Comparison of ENCODE assay signal across 17 cellular contexts in the genomic region with DNA sequence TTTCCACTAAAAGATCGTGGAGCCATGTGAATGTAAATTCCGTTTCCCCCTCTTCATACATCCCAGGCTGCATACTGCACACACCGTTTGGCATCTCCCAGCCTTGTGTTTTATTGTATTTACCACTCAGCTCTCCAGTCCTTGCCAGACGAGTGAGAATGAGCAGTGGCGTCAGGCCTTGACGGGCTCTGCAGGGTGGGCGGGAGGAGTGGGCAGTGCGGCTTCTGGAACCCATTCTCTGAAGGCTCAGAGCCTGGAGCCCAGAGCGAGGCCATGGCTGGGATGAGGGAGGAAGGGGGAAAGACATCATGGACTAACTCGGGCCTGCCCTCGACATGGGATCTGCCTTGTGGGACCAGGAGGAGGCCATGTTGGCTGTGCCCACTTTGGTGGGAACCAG. TPM values are rescaled to one million over a fixed set of nuclear protein-coding genes. Genes with fewer than 3 reads are reported as not detected.
DNase-seq lines count a peak whose midpoint lies in the region; ATAC-seq, FAIRE-seq and TF ChIP-seq lines count a peak whose summit lies in the region.
"Had no signal": no experiment of that assay in that cellular context is flagged by ENCODE, and none has a peak within 500 bp of the region (broad histone marks: within the 10 kb centered on the region; RNA-seq: fewer than 3 reads in every experiment).

No MANE protein-coding gene starts in this region.

- H4K20me1 ChIP-seq in HCT116 (ENCODE audit: insufficient read depth) (no peaks in the 10 kb centered on the region), PC-3 (ENCODE audit: low read length) (no peaks in the 10 kb centered on the region; the same call in 1 of the 2 replicates), keratinocyte (ENCODE audit: control insufficient read depth, extremely low read depth, insufficient read depth, low read length) (peaks cover 10% of the 10 kb centered on the region), smooth muscle cell (ENCODE audit: low read depth) (peaks cover 100% of the 10 kb centered on the region)

- intact Hi-C loops in HCT116 (cut with micrococcal nuclease) (no loop called here), PC-3 (cut with micrococcal nuclease) (no loop called here)
- intact Hi-C loops in activated CD4-positive, alpha-beta T cell treated with anti-CD3 and anti-CD28 coated beads, Interleukin-2, amount 10 ng/mL, durations not matched to agents 24 days and 14 days (cut with micrococcal nuclease), result no loop called here

- H3K27ac ChIP-seq in HCT116 (ENCODE audit: low read depth, low read length) (peak overlapping the region; percentile 43), PC-3 (ENCODE audit: low read length) (peak overlapping the region; percentile 29; the same call in 1 of the 2 replicates), keratinocyte (ENCODE audit: control insufficient read depth, insufficient read depth, low read length) (no peak overlapping the region), smooth muscle cell (ENCODE audit: low read depth) (peak overlapping the region; percentile 59)
- H3K27ac ChIP-seq: BLaER1 had no signal

- no peak for DNase-seq in HCT116 (ENCODE audit: low read depth, low spot score)
- DNase-seq in PC-3, result no peak
- no peak for DNase-seq in keratinocyte (ENCODE audit: low read depth, low spot score)
- DNase-seq in smooth muscle cell (lab: John Stamatoyannopoulos, UW; ENCODE audit: unreplicated experiment), result no peak
- no peak for DNase-seq in activated CD4-positive, alpha-beta T cell treated with anti-CD3 and anti-CD28 coated beads, Interleukin-2, amount 10 ng/mL, durations not matched to agents 24 days and 14 days
- no peak for DNase-seq in GM20000 (ENCODE audit: low spot score)
- DNase-seq in cerebellar nuclear complex (lab: John Stamatoyannopoulos, UW), result no peak
- DNase-seq: activated effector memory CD4-positive, alpha-beta T cell treated with anti-CD3 and anti-CD28 coated beads, Interleukin-2, amount 50 U/mL, for 16 hours; aorta; erythroblast; heart left ventricle; Karpas-422; kidney; NCI-H1694; NCI-H82 had no signal

- H3K9me2 ChIP-seq in HCT116 (ENCODE audit: insufficient read depth) (no peaks in the 10 kb centered on the region), PC-3 (replicated peaks; ENCODE audit: low read length) (no peaks in the 10 kb centered on the region)

- H3K9me3 ChIP-seq in HCT116 (ENCODE audit: control insufficient read depth in 1 of 2, insufficient read depth in 1 of 2, low read depth in 1 of 2, low read length in 2 of 2), result no peaks in the 10 kb centered on the region
- no peaks in the 10 kb centered on the region for H3K9me3 ChIP-seq in PC-3 (ENCODE audit: low read length)
- no peaks in the 10 kb centered on the region for H3K9me3 ChIP-seq in keratinocyte (ENCODE audit: control insufficient read depth, low read depth, low read length)
- H3K9me3 ChIP-seq in smooth muscle cell (replicated peaks; ENCODE audit: low read depth), result no peaks in the 10 kb centered on the region
- H3K9me3 ChIP-seq: BLaER1, heart left ventricle had no signal

- dilution Hi-C loops in keratinocyte (cut with MboI; ENCODE audit: extremely low pct_ligation_motif_present, low sequenced_read_pairs), result no loop called here

- RAD21 ChIA-PET in HCT116 (lab: Charles Lee; ENCODE audit: low non-redundant PET in 1 of 2, low total read pairs in 2 of 2, uncharacterized antibody in 2 of 2, unreplicated experiment in 2 of 2), result no interaction called here

- BruUV-seq in HCT116 (replicated peaks; lab: Mats Ljungman, UMichigan) (no TSS peak), PC-3 (replicated peaks; lab: Mats Ljungman, UMichigan) (no TSS peak)

- no peak for TF ChIP-seq POLR2A in HCT116 (IDR thresholded peaks at IDR 0.05; ENCODE audit: borderline replicate concordance, extremely low read depth, insufficient read depth, insufficient read length)

- H3F3A ChIP-seq in PC-3 (ENCODE audit: low read length, unreplicated experiment) (no peaks in the 10 kb centered on the region), smooth muscle cell (ENCODE audit: low read depth) (no peaks in the 10 kb centered on the region)

- H3K36me3 ChIP-seq in HCT116 (ENCODE audit: control insufficient read depth in 1 of 2, insufficient read depth in 2 of 2, low read length in 2 of 2) (no peaks in the 10 kb centered on the region; a peak in 1 of 4 replicates), PC-3 (ENCODE audit: low read depth, low read length) (no peaks in the 10 kb centered on the region), keratinocyte (ENCODE audit: control insufficient read depth in 2 of 2, extremely low read depth in 1 of 2, insufficient read depth in 2 of 2, low read length in 2 of 2) (peaks cover 0 to 4% of the 10 kb centered on the region in 2 experiments), smooth muscle cell (ENCODE audit: low read depth) (no peaks in the 10 kb centered on the region)

- no peak for TF ChIP-seq RAD21 in HCT116 (IDR thresholded peaks at IDR 0.05; ENCODE audit: low read depth)

- H3K4me3 ChIP-seq in HCT116 (replicated peaks in 1 of 2; ENCODE audit: low read depth in 1 of 2, low read length in 2 of 2) (peak overlapping the region in 1 of 2 experiments; percentile 41; a peak in 1 of 4 replicates), PC-3 (ENCODE audit: low read length) (no peak overlapping the region), keratinocyte (ENCODE audit: control insufficient read depth in 2 of 3, extremely low read depth in 1 of 3, insufficient read depth in 2 of 3, low read depth in 1 of 3, low read length in 3 of 3) (no peak overlapping the region), smooth muscle cell (no peak overlapping the region)
- H3K4me3 ChIP-seq: BLaER1, heart left ventricle had no signal

- WGBS in smooth muscle cell (ENCODE audit: low lambda C conversion rate), result 57% methylated on average over 11 of the region's 11 CpGs

- H3K27me3 ChIP-seq in HCT116 (ENCODE audit: insufficient read depth, low read length) (no peaks in the 10 kb centered on the region), PC-3 (ENCODE audit: low read length) (no peaks in the 10 kb centered on the region), keratinocyte (ENCODE audit: control insufficient read depth, extremely low read depth, insufficient read depth, low read length) (no peaks in the 10 kb centered on the region), smooth muscle cell (ENCODE audit: low read depth) (no peaks in the 10 kb centered on the region)
- H3K27me3 ChIP-seq: BLaER1, heart left ventricle had no signal

- peaks cover 7% of the 10 kb centered on the region for H3K36me3 Mint-ChIP-seq in activated CD4-positive, alpha-beta T cell treated with anti-CD3 and anti-CD28 coated beads, Interleukin-2, amount 10 ng/mL, durations not matched to agents 24 days and 14 days (ENCODE audit: low read depth)

- H3K9me3 Mint-ChIP-seq in activated CD4-positive, alpha-beta T cell treated with anti-CD3 and anti-CD28 coated beads, Interleukin-2, amount 10 ng/mL, durations not matched to agents 24 days and 14 days, result no peaks in the 10 kb centered on the region
- H3K9me3 Mint-ChIP-seq: dendritic cell treated with granulocyte-macrophage colony-stimulating factor and Interleukin-4, amounts not matched to agents 40 ng/mL and 50 ng/mL, for 4 days had no signal

- H2AFZ ChIP-seq in HCT116 (ENCODE audit: low read depth, low read length, poor library complexity, severe bottlenecking), result no peak overlapping the region
- H2AFZ ChIP-seq in PC-3 (ENCODE audit: low read length), result no peak overlapping the region
- no peak overlapping the region for H2AFZ ChIP-seq in keratinocyte (ENCODE audit: control insufficient read depth, low read length)
- no peak overlapping the region for H2AFZ ChIP-seq in smooth muscle cell (ENCODE audit: low read depth)

- no peak for TF ChIP-seq CTCF in HCT116 (IDR thresholded peaks at IDR 0.05 in 2 of 3, conservative IDR thresholded peaks at IDR 0.05 in 1 of 3; ENCODE audit: borderline replicate concordance in 1 of 3, insufficient read depth in 1 of 3, low read depth in 2 of 3, low read length in 2 of 3)
- no peak for TF ChIP-seq CTCF in PC-3 (conservative IDR thresholded peaks at IDR 0.05; ENCODE audit: low read depth, low read length)
- TF ChIP-seq CTCF in keratinocyte (optimal IDR thresholded peaks at IDR 0.05 in 1 of 3, IDR thresholded peaks at IDR 0.05 in 1 of 3, conservative IDR thresholded peaks at IDR 0.05 in 1 of 3; ENCODE audit: extremely low read depth in 1 of 3, insufficient read depth in 2 of 3, low read length in 3 of 3), result no peak
- TF ChIP-seq CTCF in smooth muscle cell (IDR thresholded peaks at IDR 0.05; ENCODE audit: borderline replicate concordance, insufficient read depth, poor library complexity, severe bottlenecking), result no peak
- no peak for TF ChIP-seq CTCF in GM20000 (IDR thresholded peaks at IDR 0.05; ENCODE audit: extremely low read depth, missing control alignments)

- no peaks in the 10 kb centered on the region for H3K27me3 Mint-ChIP-seq in activated CD4-positive, alpha-beta T cell treated with anti-CD3 and anti-CD28 coated beads, Interleukin-2, amount 10 ng/mL, durations not matched to agents 24 days and 14 days
- H3K27me3 Mint-ChIP-seq: dendritic cell treated with granulocyte-macrophage colony-stimulating factor and Interleukin-4, amounts not matched to agents 40 ng/mL and 50 ng/mL, for 4 days had no signal

- H3K9ac ChIP-seq in HCT116 (ENCODE audit: low read length), result 0 out of 2 replicates have a peak overlapping the region, but pooled peaks have one; percentile 21
- H3K9ac ChIP-seq in PC-3 (ENCODE audit: low read length), result no peak overlapping the region
- no peak overlapping the region for H3K9ac ChIP-seq in keratinocyte (ENCODE audit: control insufficient read depth, extremely low read depth, insufficient read depth, low read length)
- no peak overlapping the region for H3K9ac ChIP-seq in smooth muscle cell (ENCODE audit: low read depth)
- H3K9ac ChIP-seq: BLaER1 had no signal

- peaks cover 12% of the 10 kb centered on the region for H3K4me1 Mint-ChIP-seq in activated CD4-positive, alpha-beta T cell treated with anti-CD3 and anti-CD28 coated beads, Interleukin-2, amount 10 ng/mL, durations not matched to agents 24 days and 14 days

- H3K9me1 ChIP-seq in keratinocyte (ENCODE audit: control insufficient read depth, extremely low read depth, insufficient read depth, low read length), result peaks cover 3% of the 10 kb centered on the region

- FAIRE-seq in keratinocyte (lab: Jason Lieb, UNC), result no peak
- FAIRE-seq: kidney had no signal

- POLR2A ChIA-PET in HCT116 (lab: Charles Lee), result interaction anchor here (1.0 kb wide), 1 partner anchor 10 kb away, joined by 3 read pairs; no protein-coding TSS in a partner anchor
- POLR2A ChIA-PET in PC-3 (lab: Charles Lee; ENCODE audit: unreplicated experiment), result no interaction called here

- H3K79me2 ChIP-seq in HCT116 (ENCODE audit: insufficient read depth, low read length), result peaks cover 48% of the 10 kb centered on the region
- peaks cover 65% of the 10 kb centered on the region for H3K79me2 ChIP-seq in PC-3 (ENCODE audit: low read length)
- peaks cover 50% of the 10 kb centered on the region for H3K79me2 ChIP-seq in keratinocyte (ENCODE audit: control insufficient read depth, insufficient read depth, low read length)
- peaks cover 98% of the 10 kb centered on the region for H3K79me2 ChIP-seq in smooth muscle cell (ENCODE audit: low read depth)

- no peak overlapping the region for H3K27ac Mint-ChIP-seq in activated CD4-positive, alpha-beta T cell treated with anti-CD3 and anti-CD28 coated beads, Interleukin-2, amount 10 ng/mL, durations not matched to agents 24 days and 14 days
- H3K27ac Mint-ChIP-seq: dendritic cell treated with granulocyte-macrophage colony-stimulating factor and Interleukin-4, amounts not matched to agents 40 ng/mL and 50 ng/mL, for 4 days had no signal

- no peak overlapping the region for H3K4me3 Mint-ChIP-seq in activated CD4-positive, alpha-beta T cell treated with anti-CD3 and anti-CD28 coated beads, Interleukin-2, amount 10 ng/mL, durations not matched to agents 24 days and 14 days
- H3K4me3 Mint-ChIP-seq: dendritic cell treated with granulocyte-macrophage colony-stimulating factor and Interleukin-4, amounts not matched to agents 40 ng/mL and 50 ng/mL, for 4 days had no signal

- H3K4me1 ChIP-seq in HCT116 (ENCODE audit: control insufficient read depth in 1 of 2, insufficient read depth in 2 of 2, low read length in 2 of 2) (peaks cover 46 to 68% of the 10 kb centered on the region in 2 experiments), PC-3 (ENCODE audit: insufficient read depth, low read length) (peaks cover 10% of the 10 kb centered on the region), keratinocyte (ENCODE audit: control insufficient read depth, extremely low read depth, insufficient read depth, low read length) (peaks cover 11% of the 10 kb centered on the region), smooth muscle cell (ENCODE audit: low read depth) (no peaks in the 10 kb centered on the region)
- H3K4me1 ChIP-seq: BLaER1 had no signal

- CTCF ChIA-PET in HCT116 (lab: Charles Lee) (interaction anchor here (1.2 kb wide), 1 partner anchor 9 kb away, joined by 4 read pairs; no protein-coding TSS in a partner anchor), PC-3 (lab: Charles Lee) (no interaction called here)

- H3K4me2 ChIP-seq in HCT116 (ENCODE audit: low read length), result peak overlapping the region; percentile 76
- H3K4me2 ChIP-seq in PC-3 (ENCODE audit: low read length), result peak overlapping the region; percentile 14; the same call in 1 of the 2 replicates
- peak overlapping the region; percentile 27 for H3K4me2 ChIP-seq in keratinocyte (ENCODE audit: control insufficient read depth, extremely low read depth, insufficient read depth, low read depth, low read length)
- H3K4me2 ChIP-seq in smooth muscle cell, result peak overlapping the region; percentile 15
- H3K4me2 ChIP-seq: BLaER1 had no signal

- ATAC-seq in HCT116, result peak; percentile 17; the same call in 1 of the 2 replicates
- ATAC-seq in PC-3, result no peak

RNA-seq across cellular contexts. Expression of gene BICRA, which starts 25.1 kb away (rescaled TPM):
- total RNA-seq in HCT116 (2021; ENCODE audit: unreplicated experiment), result 11.3 TPM
- 7.3 and 8.5 TPM in 2 replicates for polyA plus RNA-seq in HCT116 (2012)
- total RNA-seq in PC-3 (2014; rRNA removed), result 1.2 and 2.4 TPM in 2 replicates
- 0.28 to 0.50 TPM (median 0.42 TPM) in 3 replicates for polyA plus RNA-seq in keratinocyte
- 1.0 TPM for polyA plus RNA-seq in keratinocyte (2011; ENCODE audit: low read depth)
- 0.19 and 0.39 TPM in 2 replicates for polyA plus RNA-seq in keratinocyte (2011; cell fraction: cytosol; rRNA removed)
- 5.0 and 5.1 TPM in 2 replicates for polyA plus RNA-seq in keratinocyte (2011; cell fraction: nucleus; rRNA removed)
- 2.8 and 4.8 TPM in 2 replicates for polyA plus RNA-seq in keratinocyte (2012; ENCODE audit: low replicate concordance)
- polyA minus RNA-seq in keratinocyte, result 0.86 to 14.4 TPM (median 4.5 TPM) in 3 replicates
- polyA minus RNA-seq in keratinocyte (2011; cell fraction: cytosol; rRNA and poly(A)+ RNA removed), result 3.8 TPM
- polyA minus RNA-seq in keratinocyte (2011; cell fraction: nucleus; rRNA and poly(A)+ RNA removed), result 7.5 and 8.1 TPM in 2 replicates
- total RNA-seq in smooth muscle cell, result 10.0 and 11.9 TPM in 2 replicates
- polyA plus RNA-seq in smooth muscle cell, result 3.6 and 5.5 TPM in 2 replicates
- 10.5 and 11.9 TPM in 2 replicates for total RNA-seq in activated CD4-positive, alpha-beta T cell treated with anti-CD3 and anti-CD28 coated beads, Interleukin-2, amount 10 ng/mL, durations not matched to agents 24 days and 14 days

Comparison
In these comparisons a context has a peak if more than half of its experiments do, and no peak if none do; other contexts are left out.
1. H3K4me2 ChIP-seq: peak in every context shown above with its lines; median percentile 76 in HCT116; 27 in keratinocyte; 15 in smooth muscle cell; 14 in PC-3.